In the genomic region with DNA sequence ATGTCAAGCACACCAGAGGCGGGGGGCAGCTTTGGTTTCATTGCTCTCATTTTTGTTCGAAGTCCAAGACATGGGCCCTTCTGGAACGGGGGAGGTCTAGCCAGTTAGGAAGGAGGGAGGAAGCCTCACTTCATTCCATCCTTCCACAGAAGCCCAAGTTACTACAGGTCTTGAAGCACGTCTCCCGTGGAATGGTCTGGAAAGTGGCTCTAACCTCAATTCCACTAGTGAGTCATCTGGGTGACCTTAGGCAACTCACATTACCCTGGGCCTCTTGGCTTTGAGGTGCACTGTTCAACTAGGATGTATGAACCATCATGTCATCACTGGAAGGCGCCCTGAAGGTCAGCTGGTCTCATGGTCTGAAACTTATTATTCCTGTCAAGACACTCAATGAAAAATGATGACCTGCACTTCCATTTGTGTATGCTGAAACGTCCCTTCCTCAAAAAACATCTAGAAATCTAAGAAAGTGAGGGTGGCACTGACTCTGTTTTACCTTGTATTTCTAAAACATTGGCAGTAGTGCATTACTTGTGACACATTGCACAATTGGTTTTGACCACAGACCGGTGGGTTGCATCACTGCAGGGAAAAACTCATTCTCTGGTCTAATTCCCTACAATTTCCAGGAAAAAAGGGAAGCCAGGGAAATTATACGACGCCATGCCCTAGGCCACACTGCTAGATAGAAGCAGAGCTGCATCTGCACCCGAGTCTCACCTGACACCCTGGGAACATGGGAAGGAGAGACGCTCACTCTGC, we compare ENCODE assay signal across 2 cellular contexts.
TF ChIP-seq lines count a peak whose summit lies in the region.

No MANE protein-coding gene starts in this region.

TF ChIP-seq in IMR-90, 13 proteins besides CTCF, POLR2A, EP300 and RAD21:
- TF ChIP-seq CEBPB (IDR thresholded peaks at IDR 0.05; ENCODE audit: low read depth, low read length) = peak; percentile 92
- TF ChIP-seq, protein P1, sequence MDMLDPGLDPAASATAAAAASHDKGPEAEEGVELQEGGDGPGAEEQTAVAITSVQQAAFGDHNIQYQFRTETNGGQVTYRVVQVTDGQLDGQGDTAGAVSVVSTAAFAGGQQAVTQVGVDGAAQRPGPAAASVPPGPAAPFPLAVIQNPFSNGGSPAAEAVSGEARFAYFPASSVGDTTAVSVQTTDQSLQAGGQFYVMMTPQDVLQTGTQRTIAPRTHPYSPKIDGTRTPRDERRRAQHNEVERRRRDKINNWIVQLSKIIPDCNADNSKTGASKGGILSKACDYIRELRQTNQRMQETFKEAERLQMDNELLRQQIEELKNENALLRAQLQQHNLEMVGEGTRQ (IDR thresholded peaks at IDR 0.05; ENCODE audit: low read depth, low read length) = no peak
- TF ChIP-seq RCOR1 (IDR thresholded peaks at IDR 0.05; ENCODE audit: insufficient replicate concordance, low read length) = no peak
- no peak for TF ChIP-seq FOS (IDR thresholded peaks at IDR 0.05; ENCODE audit: low read depth, low read length)
TF ChIP-seq in IMR-90: peak in this region for 1.

TF ChIP-seq in endothelial cell of umbilical vein, 7 proteins besides CTCF, POLR2A, EP300 and RAD21:
- TF ChIP-seq FOS (IDR thresholded peaks at IDR 0.05; ENCODE audit: borderline replicate concordance, insufficient read depth, low read length) = peak; percentile 53
- TF ChIP-seq GATA2 (IDR thresholded peaks at IDR 0.05; ENCODE audit: insufficient read depth, insufficient read length, low read depth, low read length) = no peak
- TF ChIP-seq, protein P2, sequence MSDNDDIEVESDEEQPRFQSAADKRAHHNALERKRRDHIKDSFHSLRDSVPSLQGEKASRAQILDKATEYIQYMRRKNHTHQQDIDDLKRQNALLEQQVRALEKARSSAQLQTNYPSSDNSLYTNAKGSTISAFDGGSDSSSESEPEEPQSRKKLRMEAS (IDR thresholded peaks at IDR 0.05; ENCODE audit: insufficient read depth, insufficient read length) = no peak
